ENCODE assay signal across 9 cellular contexts in the genomic region with DNA sequence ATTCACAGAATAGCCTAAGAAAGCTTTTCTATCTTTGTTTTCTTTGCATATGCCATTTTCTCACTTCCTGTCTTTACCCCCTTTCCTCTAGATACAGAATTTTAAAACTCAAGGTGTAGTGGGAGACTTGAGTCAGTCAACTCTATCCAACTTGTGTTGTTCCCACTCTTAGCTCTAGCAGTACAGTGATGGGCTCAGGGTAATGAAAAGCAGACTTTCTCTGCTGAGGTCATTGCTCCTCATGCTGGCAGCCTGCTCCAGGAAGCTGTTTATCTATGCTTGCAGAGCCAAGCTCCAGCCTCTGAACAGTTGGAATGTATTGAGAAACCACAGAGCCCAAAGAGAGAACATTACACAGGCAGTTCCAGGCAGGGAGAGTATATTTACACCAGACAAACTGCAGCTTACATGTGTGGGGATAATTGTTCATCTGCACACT.
A peak's percentile ranks its signal among the peaks of the same experiment; 100 is the strongest.
DNase-seq lines count a peak whose midpoint lies in the region; FAIRE-seq and TF ChIP-seq lines count a peak whose summit lies in the region.
"Had no signal": no experiment of that assay in that cellular context is flagged by ENCODE, and none has a peak within 500 bp of the region (broad histone marks: within the 10 kb centered on the region; RNA-seq: fewer than 3 reads in every experiment).

No MANE protein-coding gene starts in this region.

- TF ChIP-seq POLR2A in breast epithelium (IDR thresholded peaks at IDR 0.05) (no peak), testis (IDR thresholded peaks at IDR 0.05) (no peak)

- H2BK12ac ChIP-seq in neuronal stem cell (ENCODE audit: low read length), result no peak overlapping the region

- peaks cover 1% of the 10 kb centered on the region for H3K79me1 ChIP-seq in neuronal stem cell (ENCODE audit: low read depth, low read length)

- H4K91ac ChIP-seq in neuronal stem cell (ENCODE audit: low read depth, low read length, poor library complexity), result no peak overlapping the region

- H3K27ac ChIP-seq in breast epithelium (peak overlapping the region; percentile 74 to 81), kidney (ENCODE audit: low read depth in 2 of 2, low read length in 2 of 2) (no peak overlapping the region), testis (no peak overlapping the region), neuronal stem cell (replicated peaks; ENCODE audit: low read length) (no peak overlapping the region)

- no peak overlapping the region for H2BK15ac ChIP-seq in neuronal stem cell (ENCODE audit: low read length)

- TF ChIP-seq CTCF in breast epithelium (IDR thresholded peaks at IDR 0.05), result no peak
- TF ChIP-seq CTCF in kidney (IDR thresholded peaks at IDR 0.05; ENCODE audit: borderline replicate concordance, extremely low read depth, insufficient read depth), result no peak
- TF ChIP-seq CTCF in testis (IDR thresholded peaks at IDR 0.05), result no peak

- H4K8ac ChIP-seq in neuronal stem cell (ENCODE audit: low read depth, low read length), result no peak overlapping the region

- no peak for FAIRE-seq in kidney (lab: Jason Lieb, UNC)
- FAIRE-seq: A204.1 had no signal

- no peak overlapping the region for H3K4me3 ChIP-seq in breast epithelium
- no peak overlapping the region for H3K4me3 ChIP-seq in kidney (ENCODE audit: low read length in 2 of 2)
- no peak overlapping the region for H3K4me3 ChIP-seq in testis
- no peak overlapping the region for H3K4me3 ChIP-seq in neuronal stem cell (ENCODE audit: low read length in 2 of 2)

- no peaks in the 10 kb centered on the region for H3K9me3 ChIP-seq in breast epithelium
- H3K9me3 ChIP-seq in kidney (ENCODE audit: control insufficient read depth in 1 of 2, low read length in 2 of 2), result no peaks in the 10 kb centered on the region
- no peaks in the 10 kb centered on the region for H3K9me3 ChIP-seq in testis
- H3K9me3 ChIP-seq in neuronal stem cell (replicated peaks in 1 of 2; ENCODE audit: control insufficient read depth in 2 of 2, insufficient read depth in 1 of 2, low read depth in 1 of 2, low read length in 2 of 2), result no peaks in the 10 kb centered on the region

- no peak overlapping the region for H3K14ac ChIP-seq in neuronal stem cell (ENCODE audit: low read length)

- H3K4ac ChIP-seq in neuronal stem cell (ENCODE audit: low read length), result no peak overlapping the region

- no peak overlapping the region for H3K23ac ChIP-seq in neuronal stem cell (ENCODE audit: low read depth, low read length, poor library complexity)

- DNase-seq in DMS79 treated with DMSO at 0.1 percent for 48 hours (lab: John Stamatoyannopoulos, UW) (peak; percentile 10), DMS79 (lab: John Stamatoyannopoulos, UW) (no peak), NCI-H226 (peak; percentile 95), breast epithelium (ENCODE audit: low spot score in 2 of 2) (peak; percentile 66 to 84), kidney (peak; percentile 79), testis (peak; percentile 81), neuronal stem cell (ENCODE audit: low spot score) (no peak)
- no peak for DNase-seq in stimulated activated naive CD4-positive, alpha-beta T cell treated with Interleukin-2 at 50 U/mL for 16 hours (lab: John Stamatoyannopoulos, UW)

- H3K4me1 ChIP-seq in breast epithelium (peaks cover 3 to 26% of the 10 kb centered on the region in 2 donors), kidney (ENCODE audit: control insufficient read depth in 1 of 2, insufficient read depth in 1 of 2, low read depth in 1 of 2, low read length in 2 of 2) (peaks cover 0 to 2% of the 10 kb centered on the region in 2 donors), testis (peaks cover 9% of the 10 kb centered on the region), neuronal stem cell (ENCODE audit: control insufficient read depth in 2 of 2, insufficient read depth in 1 of 2, low read depth in 1 of 2, low read length in 2 of 2) (peaks cover 2 to 20% of the 10 kb centered on the region in 2 donors)

- no peak overlapping the region for H2AK5ac ChIP-seq in neuronal stem cell (ENCODE audit: low read depth, low read length)

- H2BK5ac ChIP-seq in neuronal stem cell (ENCODE audit: low read length), result no peak overlapping the region

- intact Hi-C loops in breast epithelium (cut with DNase I; ENCODE audit: low total_unique reads) (no loop called here), kidney (cut with DNase I) (no loop called here), testis (cut with DNase I; ENCODE audit: low total_unique reads) (no loop called here)

- no peak overlapping the region for H3K4me2 ChIP-seq in neuronal stem cell (ENCODE audit: insufficient read depth, low read length, poor library complexity, severe bottlenecking)

- H2AFZ ChIP-seq in neuronal stem cell (ENCODE audit: low read length), result no peak overlapping the region

- H2BK120ac ChIP-seq in neuronal stem cell (ENCODE audit: low read depth, low read length), result no peak overlapping the region

- H3K9ac ChIP-seq in kidney (ENCODE audit: low read length in 2 of 2) (no peak overlapping the region), neuronal stem cell (ENCODE audit: low read depth, low read length, poor library complexity) (no peak overlapping the region)

- no peaks in the 10 kb centered on the region for H3K27me3 ChIP-seq in breast epithelium
- no peaks in the 10 kb centered on the region for H3K27me3 ChIP-seq in testis
- H3K27me3 ChIP-seq in neuronal stem cell (ENCODE audit: control insufficient read depth in 3 of 3, insufficient read depth in 3 of 3, low read depth in 1 of 3, low read length in 3 of 3), result no peaks in the 10 kb centered on the region

- no peak overlapping the region for H3K18ac ChIP-seq in neuronal stem cell (ENCODE audit: low read length)

- H3K36me3 ChIP-seq in breast epithelium (no peaks in the 10 kb centered on the region), kidney (ENCODE audit: control insufficient read depth in 1 of 2, insufficient read depth in 2 of 2, low read length in 2 of 2) (no peaks in the 10 kb centered on the region), testis (ENCODE audit: low read depth, missing control alignments) (no peaks in the 10 kb centered on the region), neuronal stem cell (replicated peaks in 1 of 2; ENCODE audit: control insufficient read depth in 2 of 2, insufficient read depth in 2 of 2, low read length in 2 of 2) (no peaks in the 10 kb centered on the region)

Comparison
In these comparisons a context has a peak if more than half of its experiments do, and no peak if none do; other contexts are left out.
1. DNase-seq: peak in DMS79 treated with DMSO at 0.1 percent for 48 hours (single experiment), NCI-H226 (single experiment), breast epithelium (2 of 2), kidney (single experiment) and testis (single experiment); none in DMS79 (single experiment), neuronal stem cell (single experiment) and stimulated activated naive CD4-positive, alpha-beta T cell treated with Interleukin-2 at 50 U/mL for 16 hours (single experiment).
2. H3K27ac ChIP-seq: peak in breast epithelium (2 of 2); none in kidney (0 of 2), testis (0 of 2) and neuronal stem cell (single experiment).